1 cellular context compared by ENCODE assay signal in the genomic region with DNA sequence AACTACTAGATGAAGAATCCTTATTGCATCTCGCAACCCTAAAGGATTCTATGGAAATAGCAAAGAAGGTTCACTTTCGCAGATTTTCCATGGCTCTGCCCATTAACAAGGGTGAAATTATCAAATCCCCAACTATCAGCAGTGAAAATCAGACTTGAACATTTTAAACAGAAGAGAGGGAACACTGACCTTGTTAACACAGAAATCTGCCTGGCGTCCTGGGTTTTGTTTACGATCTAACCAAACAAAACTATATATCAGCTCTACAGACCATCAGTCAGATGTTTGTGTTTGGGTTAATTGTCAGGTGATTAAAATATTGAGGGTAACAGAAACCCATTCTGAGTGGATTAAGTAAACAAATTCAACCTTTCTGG.
TF ChIP-seq lines count a peak whose summit lies in the region.

No MANE protein-coding gene starts in this region.

TF ChIP-seq in IMR-90, 13 proteins besides CTCF, POLR2A, EP300 and RAD21 (continued from another document):
- TF ChIP-seq, protein P1, sequence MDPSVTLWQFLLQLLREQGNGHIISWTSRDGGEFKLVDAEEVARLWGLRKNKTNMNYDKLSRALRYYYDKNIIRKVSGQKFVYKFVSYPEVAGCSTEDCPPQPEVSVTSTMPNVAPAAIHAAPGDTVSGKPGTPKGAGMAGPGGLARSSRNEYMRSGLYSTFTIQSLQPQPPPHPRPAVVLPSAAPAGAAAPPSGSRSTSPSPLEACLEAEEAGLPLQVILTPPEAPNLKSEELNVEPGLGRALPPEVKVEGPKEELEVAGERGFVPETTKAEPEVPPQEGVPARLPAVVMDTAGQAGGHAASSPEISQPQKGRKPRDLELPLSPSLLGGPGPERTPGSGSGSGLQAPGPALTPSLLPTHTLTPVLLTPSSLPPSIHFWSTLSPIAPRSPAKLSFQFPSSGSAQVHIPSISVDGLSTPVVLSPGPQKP (IDR thresholded peaks at IDR 0.05; ENCODE audit: borderline replicate concordance, low read depth, low read length): no peak
- TF ChIP-seq RCOR1 (IDR thresholded peaks at IDR 0.05; ENCODE audit: insufficient replicate concordance, low read length): no peak
- TF ChIP-seq, protein P2, sequence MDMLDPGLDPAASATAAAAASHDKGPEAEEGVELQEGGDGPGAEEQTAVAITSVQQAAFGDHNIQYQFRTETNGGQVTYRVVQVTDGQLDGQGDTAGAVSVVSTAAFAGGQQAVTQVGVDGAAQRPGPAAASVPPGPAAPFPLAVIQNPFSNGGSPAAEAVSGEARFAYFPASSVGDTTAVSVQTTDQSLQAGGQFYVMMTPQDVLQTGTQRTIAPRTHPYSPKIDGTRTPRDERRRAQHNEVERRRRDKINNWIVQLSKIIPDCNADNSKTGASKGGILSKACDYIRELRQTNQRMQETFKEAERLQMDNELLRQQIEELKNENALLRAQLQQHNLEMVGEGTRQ (IDR thresholded peaks at IDR 0.05; ENCODE audit: low read depth, low read length): no peak
